Comparison of ENCODE assay signal across 21 cellular contexts in the genomic region with DNA sequence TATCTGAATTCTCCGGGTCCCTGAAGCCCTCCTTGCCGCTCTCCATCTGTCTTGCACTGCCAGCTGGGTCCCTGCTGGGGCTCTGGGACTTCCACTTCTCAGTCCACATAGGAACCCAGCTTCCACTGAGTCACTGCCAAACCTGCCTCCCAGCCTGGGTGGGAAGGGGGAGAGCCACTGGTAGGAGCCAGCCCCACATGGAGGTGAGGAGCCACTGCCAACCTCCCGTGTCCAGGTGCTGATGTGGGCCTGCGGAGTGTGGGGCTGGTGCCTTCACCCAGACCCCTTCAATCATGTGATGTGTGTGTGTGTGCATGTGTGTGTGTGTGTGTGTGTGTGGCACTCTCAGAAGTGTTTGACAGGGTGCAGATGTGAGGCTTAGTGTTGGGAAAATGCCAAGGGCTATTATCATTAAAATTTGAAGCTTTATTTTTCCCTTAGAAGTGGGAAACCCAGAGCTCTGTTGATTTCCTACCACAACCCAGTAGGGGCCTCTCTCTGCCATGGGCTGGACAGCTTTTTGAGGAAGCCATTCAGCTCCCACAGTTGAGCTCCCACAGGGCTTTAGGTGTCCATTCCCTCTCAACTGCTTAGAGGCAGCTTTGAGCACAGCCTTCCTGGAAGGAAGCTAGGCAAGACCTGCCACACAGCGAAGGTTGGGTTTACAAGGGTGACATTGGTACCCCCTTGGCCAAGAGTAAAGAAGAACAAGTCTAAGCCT. TPM values are rescaled to one million over a fixed set of nuclear protein-coding genes. Genes with fewer than 3 reads are reported as not detected.
"Had no signal": no experiment of that assay in that cellular context is flagged by ENCODE, and none has a peak within 500 bp of the region (broad histone marks: within the 10 kb centered on the region; RNA-seq: fewer than 3 reads in every experiment).

No MANE protein-coding gene starts in this region.

- H3K9me3 ChIP-seq: body of pancreas, prostate gland, right atrium auricular region, thyroid gland had no signal

- H3K27ac ChIP-seq: body of pancreas, cardiac muscle cell, heart right ventricle, left lung, neural progenitor cell, prostate gland, right atrium auricular region, thyroid gland had no signal

- DNase-seq: activated CD4-positive, alpha-beta T cell treated with anti-CD3 and anti-CD28 coated beads for 1 hour; activated CD4-positive, alpha-beta T cell treated with anti-CD3 and anti-CD28 coated beads, Interleukin-2, amount 50 U/mL, for 1 hour; activated CD8-positive, alpha-beta T cell treated with anti-CD3 and anti-CD28 coated beads, Interleukin-2, amount 10 ng/mL, durations not matched to agents 7 days and 5 days; activated gamma-delta T cell; activated naive CD4-positive, alpha-beta T cell treated with anti-CD3 and anti-CD28 coated beads, Interleukin-2, amount 50 U/mL, for 16 hours; anterior cingulate cortex; body of pancreas; foreskin fibroblast; heart right ventricle; left lung; naive thymus-derived CD8-positive, alpha-beta T cell; stimulated activated CD4-positive, alpha-beta T cell treated with anti-CD3 and anti-CD28 coated beads, Interleukin-1b, Interleukin-23, amount 100 ng/mL, for 48 hours; thyroid gland had no signal

- H3K4me3 ChIP-seq: body of pancreas, cardiac muscle cell, heart right ventricle, left lung, neural progenitor cell, prostate gland, right atrium auricular region, thyroid gland had no signal

- H2AFZ ChIP-seq: neural progenitor cell had no signal

- ATAC-seq: activated CD8-positive, alpha-beta T cell treated with anti-CD3 and anti-CD28 coated beads, Interleukin-2, amount 10 ng/mL, durations not matched to agents 7 days and 5 days; body of pancreas; left lung; naive thymus-derived CD8-positive, alpha-beta T cell had no signal

- H3K27me3 ChIP-seq: body of pancreas, cardiac muscle cell, heart right ventricle, left lung, neural progenitor cell, right atrium auricular region, thyroid gland had no signal

- H3K4me2 ChIP-seq: neural progenitor cell had no signal

- H3K36me3 ChIP-seq: cardiac muscle cell, heart right ventricle, left lung, neural progenitor cell, prostate gland, right atrium auricular region, thyroid gland had no signal

- H3K4me1 ChIP-seq: heart right ventricle, left lung, neural progenitor cell, prostate gland, right atrium auricular region, thyroid gland had no signal

- H3K9ac ChIP-seq: neural progenitor cell had no signal

- FAIRE-seq: endometrium, keratinocyte had no signal

RNA-seq across cellular contexts. Expression of gene SGK2, which starts 9.3 kb away (rescaled TPM):
- total RNA-seq: activated T-helper 1 cell treated with anti-CD3 and anti-CD28 coated beads, Interleukin-12 subunit alpha, Interleukin-12 subunit beta, Interleukin-2, Interleukin-4 antibody, amounts not matched to agents 30 ng/mL and 10 ng/mL and 1 ng/mL, durations not matched to agents 14 hours and 24 hours and 36 hours; lung microvascular endothelial cell had no signal
- polyA plus RNA-seq: cardiac muscle cell; naive thymus-derived CD8-positive, alpha-beta T cell had no signal
